In genomic region chr7:16422917-16423316, GRCh38 we compare ENCODE assay signal across 1 cellular context.
TF ChIP-seq lines count a peak whose summit lies in the region.

No MANE protein-coding gene starts in this region.

TF ChIP-seq in K562, 482 proteins besides CTCF, POLR2A, EP300 and RAD21 (continues in another document):
- TF ChIP-seq CREB3 (tag; conservative IDR thresholded peaks at IDR 0.05; ENCODE audit: low read depth) (0 out of 2 replicates have a peak, but pooled peaks have one; percentile 46), CTCFL (IDR thresholded peaks at IDR 0.05; ENCODE audit: borderline replicate concordance, insufficient read depth, low read depth, low read length, poor library complexity, severe bottlenecking) (peak; percentile 39), ZNF592 (IDR thresholded peaks at IDR 0.05) (peak; percentile 17; the same call in 1 of the 2 replicates), L3MBTL2 (IDR thresholded peaks at IDR 0.05) (peak; percentile 13; the same call in 1 of the 2 replicates), TCF3 (CRISPR knock-in tag; IDR thresholded peaks at IDR 0.05) (peak; percentile 68), TBP (optimal IDR thresholded peaks at IDR 0.05; ENCODE audit: low read depth, low read length) (peak; percentile 26), TARDBP (IDR thresholded peaks at IDR 0.05) (no peak), DLX4 (CRISPR knock-in tag; IDR thresholded peaks at IDR 0.05) (no peak), CBFA2T3 (IDR thresholded peaks at IDR 0.05) (peak; percentile 62), AFF1 (IDR thresholded peaks at IDR 0.05; ENCODE audit: low read depth in 1 of 2, partially characterized antibody in 2 of 2) (peak in 1 of 2 experiments; percentile 38), TEAD4 (IDR thresholded peaks at IDR 0.05; ENCODE audit: low read length) (peak; percentile 66), TEAD4 (CRISPR knock-in tag; IDR thresholded peaks at IDR 0.05; ENCODE audit: borderline replicate concordance) (no peak), FUS (optimal IDR thresholded peaks at IDR 0.05; ENCODE audit: low read depth, low read length) (no peak), MXD1 (CRISPR knock-in tag; IDR thresholded peaks at IDR 0.05; ENCODE audit: borderline replicate concordance, poor library complexity, severe bottlenecking) (no peak), HES1 (IDR thresholded peaks at IDR 0.05; ENCODE audit: low read depth) (0 out of 2 replicates have a peak, but pooled peaks have one; percentile 16), KDM1A (IDR thresholded peaks at IDR 0.05) (0 out of 4 replicates have a peak, but pooled peaks of 1 of the 2 experiments have one; percentile 19), XRCC5 (IDR thresholded peaks at IDR 0.05; ENCODE audit: low read depth, low read length) (no peak), TFE3 (CRISPR knock-in tag; IDR thresholded peaks at IDR 0.05) (no peak), CHAMP1 (IDR thresholded peaks at IDR 0.05) (0 out of 2 replicates have a peak, but pooled peaks have one; percentile 68), ZNF766 (CRISPR knock-in tag; conservative IDR thresholded peaks at IDR 0.05) (no peak; the same call in 1 of the 2 replicates), TRIM24 (IDR thresholded peaks at IDR 0.05) (peak; percentile 23 to 34; a peak in 1 of 4 replicates), NCOR1 (IDR thresholded peaks at IDR 0.05) (peak; percentile 36), ZNF23 (CRISPR knock-in tag; IDR thresholded peaks at IDR 0.05) (no peak), CTBP1 (IDR thresholded peaks at IDR 0.05; ENCODE audit: borderline replicate concordance) (peak; percentile 20; the same call in 1 of the 2 replicates), HMBOX1 (IDR thresholded peaks at IDR 0.05) (peak; percentile 96), CBFA2T2 (conservative IDR thresholded peaks at IDR 0.05) (0 out of 2 replicates have a peak, but pooled peaks have one; percentile 10), DMBX1 (CRISPR knock-in tag; IDR thresholded peaks at IDR 0.05; ENCODE audit: borderline replicate concordance) (peak; percentile 56; the same call in 1 of the 2 replicates), FOXJ2 (tag; IDR thresholded peaks at IDR 0.05) (no peak), LEF1 (IDR thresholded peaks at IDR 0.05) (0 out of 2 replicates have a peak, but pooled peaks have one; percentile 9), CXXC5 (CRISPR knock-in tag; IDR thresholded peaks at IDR 0.05) (0 out of 2 replicates have a peak, but pooled peaks have one; percentile 31), TFAP4 (CRISPR knock-in tag; IDR thresholded peaks at IDR 0.05; ENCODE audit: borderline replicate concordance) (peak; percentile 28; the same call in 1 of the 2 replicates), ADNP (tag; IDR thresholded peaks at IDR 0.05) (0 out of 2 replicates have a peak, but pooled peaks have one; percentile 17), ARID1B (IDR thresholded peaks at IDR 0.05) (peak; percentile 56), CC2D1A (IDR thresholded peaks at IDR 0.05) (peak; percentile 49; the same call in 1 of the 2 replicates), RCOR1 (IDR thresholded peaks at IDR 0.05; ENCODE audit: borderline replicate concordance in 1 of 2, low read depth in 2 of 2, low read length in 2 of 2) (0 out of 4 replicates have a peak, but pooled peaks of 1 of the 2 experiments have one; percentile 11), SOX6 (IDR thresholded peaks at IDR 0.05) (peak; percentile 41; the same call in 1 of the 2 replicates), CREM (IDR thresholded peaks at IDR 0.05; ENCODE audit: low read depth) (0 out of 2 replicates have a peak, but pooled peaks have one; percentile 14), GATA2 (CRISPR knock-in tag; IDR thresholded peaks at IDR 0.05) (peak; percentile 39; the same call in 1 of the 2 replicates), SMC3 (conservative IDR thresholded peaks at IDR 0.05; ENCODE audit: insufficient read depth, low read depth, low read length) (0 out of 2 replicates have a peak, but pooled peaks have one; percentile 19), DPF2 (IDR thresholded peaks at IDR 0.05) (peak; percentile 36; the same call in 1 of the 2 replicates), POU5F1 (IDR thresholded peaks at IDR 0.05; ENCODE audit: borderline replicate concordance, low read depth, low read length, partially characterized antibody) (no peak)
